19 cellular contexts compared by ENCODE assay signal in genomic region chr6:165109011-165109410, GRCh38.
A peak's percentile ranks its signal among the peaks of the same experiment; 100 is the strongest.
DNase-seq lines count a peak whose midpoint lies in the region; ATAC-seq, FAIRE-seq and TF ChIP-seq lines count a peak whose summit lies in the region.
"Had no signal": no experiment of that assay in that cellular context is flagged by ENCODE, and none has a peak within 500 bp of the region (broad histone marks: within the 10 kb centered on the region; RNA-seq: fewer than 3 reads in every experiment).

No MANE protein-coding gene starts in this region.

- TF ChIP-seq CTCF in D721Med (IDR thresholded peaks at IDR 0.05; ENCODE audit: insufficient read depth, missing control alignments) (no peak), right lobe of liver (IDR thresholded peaks at IDR 0.05) (no peak), chondrocyte (IDR thresholded peaks at IDR 0.05) (no peak)

- no peak overlapping the region for H3K27ac Mint-ChIP-seq in chondrocyte (ENCODE audit: unreplicated experiment)
- H3K27ac Mint-ChIP-seq: CD4-positive, CD25-positive, alpha-beta regulatory T cell; CD8-positive, alpha-beta T cell; GM23338; H9 had no signal

- H3K36me3 ChIP-seq in SJSA1 (no peaks in the 10 kb centered on the region), right lobe of liver (no peaks in the 10 kb centered on the region)

- H3K4me1 Mint-ChIP-seq in chondrocyte (ENCODE audit: low read depth) = no peaks in the 10 kb centered on the region
- H3K4me1 Mint-ChIP-seq: CD4-positive, CD25-positive, alpha-beta regulatory T cell; GM23338; H9 had no signal

- H3K4me1 ChIP-seq in SJSA1 (replicated peaks) = peaks cover 30% of the 10 kb centered on the region
- H3K4me1 ChIP-seq in right lobe of liver = no peaks in the 10 kb centered on the region

- H3K27ac ChIP-seq in SJSA1 (peak overlapping the region; percentile 53), right lobe of liver (no peak overlapping the region)

- no peak for FAIRE-seq in D721Med (lab: Jason Lieb, UNC)
- FAIRE-seq: GM12891, GM18507 had no signal

- DNase-seq in SJSA1 (ENCODE audit: low read depth in 1 of 2, low spot score in 2 of 2) (no peak), epidermal melanocyte (ENCODE audit: insufficient read length, low spot score) (peak; percentile 56), medulla oblongata (ENCODE audit: extremely low spot score) (peak; percentile 50), putamen (ENCODE audit: low spot score) (peak; percentile 63), D721Med (ENCODE audit: insufficient read length, low spot score) (no peak), right lobe of liver (no peak), chondrocyte (ENCODE audit: low spot score) (no peak)
- DNase-seq: C1 segment of cervical spinal cord; CD4-positive, CD25-positive, alpha-beta regulatory T cell; CD8-positive, alpha-beta T cell; DMS53; DMS79 treated with DMSO at 0.1 percent for 48 hours; GF-D8; H9 had no signal

- H3K9me3 ChIP-seq in SJSA1 (replicated peaks) (peaks cover 3% of the 10 kb centered on the region; the same call in 1 of the 2 replicates), right lobe of liver (no peaks in the 10 kb centered on the region)

- ATAC-seq in right lobe of liver (no peak), GM21825 (IDR thresholded peaks at IDR 0.05; ENCODE audit: unreplicated experiment) (no peak)
- ATAC-seq: CD8-positive, alpha-beta T cell; GM23338; HCT116 had no signal

- H3K4me3 Mint-ChIP-seq in chondrocyte (ENCODE audit: unreplicated experiment) = no peak overlapping the region
- H3K4me3 Mint-ChIP-seq: CD4-positive, CD25-positive, alpha-beta regulatory T cell; CD8-positive, alpha-beta T cell; GM23338; H9 had no signal

- no peaks in the 10 kb centered on the region for H3K27me3 Mint-ChIP-seq in chondrocyte (ENCODE audit: low read depth)
- H3K27me3 Mint-ChIP-seq: CD4-positive, CD25-positive, alpha-beta regulatory T cell had no signal

- peaks cover 16% of the 10 kb centered on the region for H3K9me3 Mint-ChIP-seq in chondrocyte (ENCODE audit: low read depth)

- no peak overlapping the region for H3K4me3 ChIP-seq in SJSA1
- no peak overlapping the region for H3K4me3 ChIP-seq in right lobe of liver
- H3K4me3 ChIP-seq: GM23338 had no signal

- intact Hi-C loops in right lobe of liver (cut with DNase I) = no loop called here

- peaks cover 2% of the 10 kb centered on the region for H3K36me3 Mint-ChIP-seq in chondrocyte (ENCODE audit: low read depth)
- H3K36me3 Mint-ChIP-seq: CD4-positive, CD25-positive, alpha-beta regulatory T cell; CD8-positive, alpha-beta T cell had no signal

- H3K27me3 ChIP-seq in SJSA1 (replicated peaks) (no peaks in the 10 kb centered on the region), right lobe of liver (no peaks in the 10 kb centered on the region)

- TF ChIP-seq POLR2A in right lobe of liver (IDR thresholded peaks at IDR 0.05) = no peak

- 61% methylated on average over 5 of the region's 5 CpGs for WGBS in right lobe of liver (ENCODE audit: insufficient coverage, low coverage, low lambda C conversion rate, missing lambda C conversion rate)

Comparison
In these comparisons a context has a peak if more than half of its experiments do, and no peak if none do; other contexts are left out.
1. DNase-seq: peak in epidermal melanocyte (single experiment), medulla oblongata (single experiment) and putamen (single experiment); none in SJSA1 (0 of 2), D721Med (single experiment), right lobe of liver (0 of 3) and chondrocyte (single experiment).